ENCODE assay signal across 32 cellular contexts in the genomic region with DNA sequence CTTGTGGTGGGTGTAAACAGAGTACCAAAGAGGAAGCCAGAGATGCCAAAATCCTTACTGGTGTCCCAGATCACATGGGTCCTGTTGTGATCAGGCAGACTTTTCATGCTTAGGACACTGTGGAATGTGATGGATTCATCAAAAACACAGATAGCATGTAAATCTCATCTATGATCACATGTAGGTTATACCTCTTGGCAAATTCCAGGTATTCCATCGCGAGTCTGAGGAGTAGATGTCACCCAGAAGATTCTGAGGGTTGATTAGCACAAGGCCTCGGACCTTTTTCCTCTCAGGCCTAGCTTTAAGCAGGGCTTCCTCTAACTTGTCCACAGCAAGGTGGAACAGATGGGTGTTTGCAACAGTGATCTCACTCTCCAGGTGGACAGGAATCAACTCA. TPM values are rescaled to one million over a fixed set of nuclear protein-coding genes. Genes with fewer than 3 reads are reported as not detected.
"Had no signal": no experiment of that assay in that cellular context is flagged by ENCODE, and none has a peak within 500 bp of the region (broad histone marks: within the 10 kb centered on the region; RNA-seq: fewer than 3 reads in every experiment).

No MANE protein-coding gene starts in this region.

- H3K27ac Mint-ChIP-seq: stimulated activated effector memory CD8-positive, alpha-beta T cell treated with anti-CD3 and anti-CD28 coated beads, Interleukin-12 subunit alpha, Interleukin-12 subunit beta, amount 100 ng/mL, for 72 hours; stimulated activated memory B cell treated with anti-CD40 and anti-IgM and Interleukin-4, amounts not matched to agents 10 μg/mL and 1 μg/mL and 100 μg/mL, for 72 hours; stimulated activated naive B cell treated with anti-CD40 and anti-IgM and Interleukin-4, amounts not matched to agents 10 μg/mL and 1 μg/mL and 100 μg/mL, for 72 hours; stimulated activated naive CD8-positive, alpha-beta T cell treated with anti-CD3 and anti-CD28 coated beads, Interleukin-15, amount 100 ng/mL, for 72 hours; stimulated activated naive CD8-positive, alpha-beta T cell treated with anti-CD3 and anti-CD28 coated beads, Interleukin-15, Interleukin-2, amounts not matched to agents 100 ng/mL and 50 ng/mL, for 24 hours; type B pancreatic cell had no signal

- H3K9me3 Mint-ChIP-seq: stimulated activated effector memory CD8-positive, alpha-beta T cell treated with anti-CD3 and anti-CD28 coated beads, Interleukin-12 subunit alpha, Interleukin-12 subunit beta, amount 100 ng/mL, for 72 hours; stimulated activated memory B cell treated with anti-CD40 and anti-IgM and Interleukin-4, amounts not matched to agents 10 μg/mL and 1 μg/mL and 100 μg/mL, for 72 hours; stimulated activated naive B cell treated with anti-CD40 and anti-IgM and Interleukin-4, amounts not matched to agents 10 μg/mL and 1 μg/mL and 100 μg/mL, for 72 hours; stimulated activated naive CD8-positive, alpha-beta T cell treated with anti-CD3 and anti-CD28 coated beads, Interleukin-15, amount 100 ng/mL, for 72 hours; stimulated activated naive CD8-positive, alpha-beta T cell treated with anti-CD3 and anti-CD28 coated beads, Interleukin-15, Interleukin-2, amounts not matched to agents 100 ng/mL and 50 ng/mL, for 24 hours; type B pancreatic cell had no signal

- H3K27me3 ChIP-seq: testis, thyroid gland, tibial nerve, transverse colon, upper lobe of left lung, upper lobe of right lung, uterus, vagina had no signal

- H3K9me3 ChIP-seq: stomach, suprapubic skin, testis, thoracic aorta, thyroid gland, tibial artery, tibial nerve, transverse colon, upper lobe of left lung, upper lobe of right lung, uterus, vagina had no signal

- H3K4me1 Mint-ChIP-seq: stimulated activated effector memory CD8-positive, alpha-beta T cell treated with anti-CD3 and anti-CD28 coated beads, Interleukin-12 subunit alpha, Interleukin-12 subunit beta, amount 100 ng/mL, for 72 hours; stimulated activated memory B cell treated with anti-CD40 and anti-IgM and Interleukin-4, amounts not matched to agents 10 μg/mL and 1 μg/mL and 100 μg/mL, for 72 hours had no signal

- FAIRE-seq: urothelium cell line had no signal

- H3K4me1 ChIP-seq: stomach, suprapubic skin, testis, thyroid gland, tibial artery, tibial nerve, transverse colon, upper lobe of left lung, upper lobe of right lung, uterus, vagina had no signal

- H3K4me3 Mint-ChIP-seq: stimulated activated effector memory CD8-positive, alpha-beta T cell treated with anti-CD3 and anti-CD28 coated beads, Interleukin-12 subunit alpha, Interleukin-12 subunit beta, amount 100 ng/mL, for 72 hours; stimulated activated memory B cell treated with anti-CD40 and anti-IgM and Interleukin-4, amounts not matched to agents 10 μg/mL and 1 μg/mL and 100 μg/mL, for 72 hours; stimulated activated naive B cell treated with anti-CD40 and anti-IgM and Interleukin-4, amounts not matched to agents 10 μg/mL and 1 μg/mL and 100 μg/mL, for 72 hours; stimulated activated naive CD8-positive, alpha-beta T cell treated with anti-CD3 and anti-CD28 coated beads, Interleukin-15, amount 100 ng/mL, for 72 hours; stimulated activated naive CD8-positive, alpha-beta T cell treated with anti-CD3 and anti-CD28 coated beads, Interleukin-15, Interleukin-2, amounts not matched to agents 100 ng/mL and 50 ng/mL, for 24 hours; type B pancreatic cell had no signal

- H3K36me3 ChIP-seq: stomach, suprapubic skin, thoracic aorta, thyroid gland, tibial artery, tibial nerve, transverse colon, upper lobe of left lung, upper lobe of right lung, uterus, vagina had no signal

- H3K4me3 ChIP-seq: stomach, suprapubic skin, testis, thoracic aorta, thyroid gland, tibial artery, tibial nerve, transverse colon, upper lobe of left lung, upper lobe of right lung, uterus, vagina had no signal

- DNase-seq: stimulated activated CD4-positive, alpha-beta T cell treated with anti-CD3 and anti-CD28 coated beads, Interleukin-2, amount 100 ng/mL, for 48 hours; stimulated activated CD4-positive, alpha-beta T cell treated with anti-CD3 and anti-CD28 coated beads, Interleukin-4, amount 100 ng/mL, for 1 hour; stimulated activated CD4-positive, alpha-beta T cell treated with anti-CD3 and anti-CD28 coated beads, Interleukin-4, amount 100 ng/mL, for 24 hours; stimulated activated CD4-positive, alpha-beta T cell treated with anti-CD3 and anti-CD28 coated beads, Interleukin-4, amount 100 ng/mL, for 4 hours; stimulated activated CD8-positive, alpha-beta memory T cell treated with anti-CD3 and anti-CD28 coated beads, Interleukin-4, amount 100 ng/mL, for 48 hours; stimulated activated naive B cell treated with anti-CD40 and anti-IgM and Interleukin-4, amounts not matched to agents 10 μg/mL and 1 μg/mL and 100 μg/mL, for 72 hours; stimulated activated naive CD4-positive, alpha-beta T cell; stimulated activated naive CD4-positive, alpha-beta T cell treated with Interleukin-2 at 50 U/mL for 16 hours; stimulated activated naive CD8-positive, alpha-beta T cell treated with anti-CD3 and anti-CD28 coated beads, Interleukin-15, amount 100 ng/mL, for 72 hours; stimulated activated naive CD8-positive, alpha-beta T cell treated with anti-CD3 and anti-CD28 coated beads, Interleukin-15, Interleukin-2, amounts not matched to agents 100 U/mL and 50 U/mL, for 24 hours; stomach; substantia nigra; testis; thyroid gland; tibial artery; transverse colon; upper lobe of left lung; upper lobe of right lung; uterus had no signal

- ATAC-seq: stimulated activated effector memory CD8-positive, alpha-beta T cell treated with anti-CD3 and anti-CD28 coated beads, Interleukin-12 subunit alpha, Interleukin-12 subunit beta, amount 100 ng/mL, for 72 hours; stimulated activated memory B cell treated with anti-CD40 and anti-IgM and Interleukin-4, amounts not matched to agents 10 μg/mL and 1 μg/mL and 100 μg/mL, for 72 hours; stimulated activated naive B cell treated with anti-CD40 and anti-IgM and Interleukin-4, amounts not matched to agents 10 μg/mL and 1 μg/mL and 100 μg/mL, for 72 hours; stimulated activated naive CD8-positive, alpha-beta T cell treated with anti-CD3 and anti-CD28 coated beads, Interleukin-15, amount 100 ng/mL, for 72 hours; stimulated activated naive CD8-positive, alpha-beta T cell treated with anti-CD3 and anti-CD28 coated beads, Interleukin-15, Interleukin-2, amounts not matched to agents 100 U/mL and 50 U/mL, for 24 hours; upper lobe of right lung had no signal

- H3K27me3 Mint-ChIP-seq: stimulated activated naive CD8-positive, alpha-beta T cell treated with anti-CD3 and anti-CD28 coated beads, Interleukin-15, amount 100 ng/mL, for 72 hours; stimulated activated naive CD8-positive, alpha-beta T cell treated with anti-CD3 and anti-CD28 coated beads, Interleukin-15, Interleukin-2, amounts not matched to agents 100 ng/mL and 50 ng/mL, for 24 hours; type B pancreatic cell had no signal

- H3K36me3 Mint-ChIP-seq: stimulated activated effector memory CD8-positive, alpha-beta T cell treated with anti-CD3 and anti-CD28 coated beads, Interleukin-12 subunit alpha, Interleukin-12 subunit beta, amount 100 ng/mL, for 72 hours; stimulated activated memory B cell treated with anti-CD40 and anti-IgM and Interleukin-4, amounts not matched to agents 10 μg/mL and 1 μg/mL and 100 μg/mL, for 72 hours; stimulated activated naive B cell treated with anti-CD40 and anti-IgM and Interleukin-4, amounts not matched to agents 10 μg/mL and 1 μg/mL and 100 μg/mL, for 72 hours; type B pancreatic cell had no signal

- H3K27ac ChIP-seq: stomach, suprapubic skin, testis, thoracic aorta, thyroid gland, tibial artery, tibial nerve, transverse colon, upper lobe of left lung, upper lobe of right lung, uterus, vagina had no signal

RNA-seq across cellular contexts. Expression of gene CAGE1, which starts 48.3 kb away (rescaled TPM):
- total RNA-seq: stomach, subcutaneous adipose tissue, suprapubic skin, temporal lobe, thoracic aorta, tibial nerve, transverse colon, upper lobe of left lung, upper lobe of right lung, ureter, urinary bladder, vagina had no signal
- polyA plus RNA-seq: stomach, urinary bladder had no signal
